In the genomic region with DNA sequence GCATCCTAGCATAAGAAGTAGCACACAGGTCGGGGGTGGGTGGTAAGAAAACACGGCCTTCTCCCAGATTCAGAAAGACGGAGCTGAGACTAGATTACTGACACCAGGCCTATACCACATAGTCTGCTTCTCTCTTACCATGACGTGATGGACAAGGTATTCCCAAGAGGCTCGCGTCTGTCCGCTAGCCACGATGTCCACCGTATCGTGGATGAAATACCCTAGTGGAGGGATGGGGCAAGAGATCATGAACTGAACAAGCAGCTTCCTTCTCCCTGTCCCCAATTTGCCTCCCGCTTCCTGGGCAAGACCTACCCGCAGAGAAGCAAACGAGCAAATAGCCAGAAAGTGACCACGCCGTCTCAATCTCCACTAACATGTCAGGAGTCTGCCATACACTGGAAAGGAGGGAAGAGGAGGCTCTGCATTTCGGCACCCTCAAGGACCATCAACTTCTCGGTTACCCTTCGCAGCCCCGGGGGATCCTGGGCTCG, we compare ENCODE assay signal across 8 cellular contexts. TPM values are rescaled to one million over a fixed set of nuclear protein-coding genes. Genes with fewer than 3 reads are reported as not detected.
A peak's percentile ranks its signal among the peaks of the same experiment; 100 is the strongest.
DNase-seq lines count a peak whose midpoint lies in the region; ATAC-seq, FAIRE-seq and TF ChIP-seq lines count a peak whose summit lies in the region.

No MANE protein-coding gene starts in this region.

- ATAC-seq in Panc1 = peak; percentile 12
- ATAC-seq in activated CD4-positive, CD25-positive, alpha-beta regulatory T cell treated with anti-CD3 and anti-CD28 coated beads, Interleukin-2, amount 50 U/mL, for 24 hours = no peak

- in situ Hi-C loops in Panc1 (cut with HindIII; ENCODE audit: low pct_unique_long_range_greater_than_20kb, low sequenced_read_pairs) = no loop called here

- H3K4me1 ChIP-seq in Panc1 (ENCODE audit: control insufficient read depth, insufficient read depth, low read length) (peaks cover 41% of the 10 kb centered on the region), mucosa of rectum (ENCODE audit: control insufficient read depth in 2 of 2, insufficient read depth in 2 of 2, low read length in 2 of 2) (peaks cover 53 to 64% of the 10 kb centered on the region in 2 donors)

- H3K9me3 ChIP-seq in Panc1 (ENCODE audit: control insufficient read depth, insufficient read depth, low read depth, low read length) (no peaks in the 10 kb centered on the region), mucosa of rectum (ENCODE audit: control insufficient read depth in 2 of 2, low read length in 2 of 2) (no peaks in the 10 kb centered on the region)

- BruUV-seq in Panc1 (replicated peaks; lab: Mats Ljungman, UMichigan) = no TSS peak

- peak overlapping the region; percentile 99 for H3K27ac ChIP-seq in Panc1 (ENCODE audit: low read length)
- H3K27ac ChIP-seq in caudate nucleus (ENCODE audit: low read depth, low read length) = peak overlapping the region; percentile 70
- peak overlapping the region; percentile 99 for H3K27ac ChIP-seq in mucosa of rectum (ENCODE audit: low read depth in 2 of 2, low read length in 2 of 2)

- CTCF ChIA-PET in Panc1 (lab: Charles Lee) = interaction anchor here (1.0 to 3.0 kb wide), 2 partner anchors 38 to 225 kb away, joined by 3 to 12 read pairs; no protein-coding TSS in a partner anchor

- peak overlapping the region; percentile 68 to 83 for H3K9ac ChIP-seq in mucosa of rectum (ENCODE audit: low read depth in 1 of 2, low read length in 2 of 2)

- TF ChIP-seq CTCF in AG10803 (conservative IDR thresholded peaks at IDR 0.05; ENCODE audit: low read length) = peak; percentile 16
- no peak for TF ChIP-seq CTCF in Panc1 (IDR thresholded peaks at IDR 0.05)

- peak; percentile 35 for TF ChIP-seq POLR2A in GM18526 (IDR thresholded peaks at IDR 0.05; ENCODE audit: extremely low read depth, insufficient read length)

- H3K27me3 ChIP-seq in Panc1 (ENCODE audit: control insufficient read depth, insufficient read depth, low read length) (no peaks in the 10 kb centered on the region), mucosa of rectum (ENCODE audit: control insufficient read depth in 2 of 2, insufficient read depth in 2 of 2, low read length in 2 of 2) (no peaks in the 10 kb centered on the region)

- no peak for FAIRE-seq in frontal cortex (lab: Jason Lieb, UNC)

- DNase-seq in AG10803 (ENCODE audit: low read depth) (peak; percentile 54), Panc1 (ENCODE audit: low read depth, low spot score) (no peak), caudate nucleus (lab: John Stamatoyannopoulos, UW) (peak in 3 of 61 donors; percentile 19 to 41 (median 20)), frontal cortex (ENCODE audit: low spot score in 2 of 2) (no peak)
- DNase-seq in NK-92 treated with Interleukin-12 subunit alpha and Interleukin-12 subunit beta, amount 100 ng/mL, for 24 hours (lab: John Stamatoyannopoulos, UW) = no peak

- intact Hi-C loops in Panc1 (cut with micrococcal nuclease; ENCODE audit: unreplicated experiment) = loop anchor here (5.0 to 10.0 kb wide), 2 partner anchors 180 to 227 kb away; a partner anchor contains a TSS

- peaks cover 30% of the 10 kb centered on the region for H3K36me3 ChIP-seq in Panc1 (ENCODE audit: control insufficient read depth, insufficient read depth, low read length)
- H3K36me3 ChIP-seq in mucosa of rectum (ENCODE audit: control insufficient read depth in 2 of 2, insufficient read depth in 2 of 2, low read length in 2 of 2) = peaks cover 24 to 37% of the 10 kb centered on the region in 2 donors

- peak overlapping the region; percentile 80 for H3K4me3 ChIP-seq in AG10803 (ENCODE audit: low read length)
- peak overlapping the region; percentile 69 to 96 for H3K4me3 ChIP-seq in Panc1 (ENCODE audit: low read depth in 2 of 2, low read length in 2 of 2)
- H3K4me3 ChIP-seq in mucosa of rectum (ENCODE audit: low read length in 2 of 2) = peak overlapping the region; percentile 74 to 75

- POLR2A ChIA-PET in Panc1 (lab: Charles Lee) = interaction anchor here (0.6 to 0.7 kb wide), 2 partner anchors 29 to 153 kb away, joined by 3 read pairs; no protein-coding TSS in a partner anchor

RNA-seq across cellular contexts. Expression of a gene that starts 0.8 kb away (rescaled TPM):
- total RNA-seq in Panc1 (2021; ENCODE audit: unreplicated experiment) (55.7 TPM), frontal cortex (under 0.01 TPM)
- 52.2 TPM for polyA plus RNA-seq in Panc1 (2012; ENCODE audit: insufficient read length)

RNA-seq across cellular contexts. Expression of a gene that starts 3.4 kb away (rescaled TPM):
- total RNA-seq in Panc1 (2021; ENCODE audit: unreplicated experiment) = 11.9 TPM
- 9.1 TPM for polyA plus RNA-seq in Panc1 (2012; ENCODE audit: insufficient read length)
- total RNA-seq in frontal cortex = 0.82 TPM

RNA-seq across cellular contexts. Expression of a gene that starts 5.4 kb away (rescaled TPM):
- total RNA-seq in Panc1 (2021; ENCODE audit: unreplicated experiment) (1,475 TPM), frontal cortex (436 TPM)
- 1,113 TPM for polyA plus RNA-seq in Panc1 (2012; ENCODE audit: insufficient read length)

RNA-seq across cellular contexts. Expression of a gene that starts 7.5 kb away (rescaled TPM):
- total RNA-seq in Panc1 (2021; ENCODE audit: unreplicated experiment) (284 TPM), frontal cortex (12.2 TPM)
- 260 TPM for polyA plus RNA-seq in Panc1 (2012; ENCODE audit: insufficient read length)

RNA-seq across cellular contexts. Expression of a gene that starts 13.5 kb away (rescaled TPM):
- 4.9 TPM for total RNA-seq in Panc1 (2021; ENCODE audit: unreplicated experiment)
- 3.6 TPM for polyA plus RNA-seq in Panc1 (2012; ENCODE audit: insufficient read length)
- 2.9 TPM for total RNA-seq in frontal cortex

Comparison
In these comparisons a context has a peak if more than half of its experiments do, and no peak if none do; other contexts are left out.
1. RNA of a gene that starts 0.8 kb away (total RNA-seq): 55.7 TPM in Panc1 (single experiment); under 0.01 TPM in frontal cortex (single experiment); every median in the first group is over 10 times any median in the second.
2. Peak in every context shown above with its lines, with median percentiles within 50 percentile points of each other: H3K4me3 ChIP-seq and H3K27ac ChIP-seq.